Comparison of ENCODE assay signal across 18 cellular contexts in genomic region chr10:117188399-117188798, GRCh38. TPM values are rescaled to one million over a fixed set of nuclear protein-coding genes. Genes with fewer than 3 reads are reported as not detected.
DNase-seq lines count a peak whose midpoint lies in the region; ATAC-seq lines count a peak whose summit lies in the region.
"Had no signal": no experiment of that assay in that cellular context is flagged by ENCODE, and none has a peak within 500 bp of the region (broad histone marks: within the 10 kb centered on the region; RNA-seq: fewer than 3 reads in every experiment).

No MANE protein-coding gene starts in this region.

- H2AFZ ChIP-seq in GM23248 = no peak overlapping the region

- peak; percentile 61 for DNase-seq in AG20443 (ENCODE audit: low spot score)
- peak; percentile 70 for DNase-seq in GM23248
- DNase-seq in RKO (ENCODE audit: low spot score) = peak; percentile 31
- peak; percentile 50 for DNase-seq in kidney tubule cell (ENCODE audit: low spot score)
- no peak for DNase-seq in ureter (ENCODE audit: low spot score)
- DNase-seq in DMS114 treated with DMSO at 0.1 percent for 48 hours (lab: John Stamatoyannopoulos, UW; ENCODE audit: unreplicated experiment) = no peak
- DNase-seq: AML-193, DMS53, EL, H9, NCI-H1105 treated with DMSO at 0.1 percent for 48 hours, NCI-H1694, NCI-H2081 treated with DMSO at 0.1 percent for 48 hours, NCI-H774 had no signal

- H3K9ac ChIP-seq in GM23248 = no peak overlapping the region

- H3F3A ChIP-seq in GM23248 (ENCODE audit: insufficient read depth) = peaks cover 13% of the 10 kb centered on the region; the same call in 1 of the 2 replicates

- no peaks in the 10 kb centered on the region for H3K79me2 ChIP-seq in GM23248 (ENCODE audit: insufficient read depth)

- H3K4me3 ChIP-seq in GM23248 = no peak overlapping the region

- no peak overlapping the region for H3K4me2 ChIP-seq in GM23248 (ENCODE audit: unreplicated experiment)

- 46 to 52% methylated on average over 2 of the region's 2 CpGs for WGBS in GM23248 (ENCODE audit: low coverage in 1 of 2, low lambda C conversion rate in 2 of 2, missing lambda C conversion rate in 2 of 2), 2 experiments

- H3K27me3 ChIP-seq in GM23248 (replicated peaks; ENCODE audit: insufficient read depth) = 0 out of 2 replicates have a peak, but pooled peaks cover under 1% of the 10 kb centered on the region

- no peaks in the 10 kb centered on the region for H4K20me1 ChIP-seq in GM23248 (ENCODE audit: insufficient read depth)

- no peak overlapping the region for H3K27ac ChIP-seq in GM23248

- H3K9me3 ChIP-seq in GM23248 (ENCODE audit: low read depth) = no peaks in the 10 kb centered on the region

- in situ Hi-C loops in GM23248 (cut with MboI) = no loop called here

- peaks cover 7% of the 10 kb centered on the region for H3K4me1 ChIP-seq in GM23248 (ENCODE audit: insufficient read depth)

- H3K36me3 ChIP-seq in GM23248 (ENCODE audit: low read depth) = no peaks in the 10 kb centered on the region

- no peaks in the 10 kb centered on the region for H3K9me2 ChIP-seq in GM23248 (ENCODE audit: insufficient read depth)

- no peak for ATAC-seq in GM21717 (IDR thresholded peaks at IDR 0.05; ENCODE audit: unreplicated experiment)
- no peak for ATAC-seq in HG03159 (IDR thresholded peaks at IDR 0.05; ENCODE audit: unreplicated experiment)

RNA-seq across cellular contexts. Expression of gene KCNK18, which starts 8.9 kb away (rescaled TPM):
- total RNA-seq in GM23248 (2014; rRNA removed; shearing (Covaris generic)) = not detected in 2 replicates
- polyA plus RNA-seq in GM23248 (2016; fragmentation: Nextera tagmentation; extraction: Ambion mirVana) = not detected in 2 replicates
- total RNA-seq in ureter = not detected
- total RNA-seq: H9, NCI-H460 had no signal
- polyA plus RNA-seq: CD14-positive monocyte had no signal

RNA-seq across cellular contexts. Expression of gene VAX1, which starts 50.3 kb away (rescaled TPM):
- not detected in 2 replicates for total RNA-seq in GM23248 (2014; rRNA removed; shearing (Covaris generic))
- not detected in 2 replicates for polyA plus RNA-seq in GM23248 (2016; fragmentation: Nextera tagmentation; extraction: Ambion mirVana)
- not detected for total RNA-seq in ureter
- total RNA-seq: H9 had no signal
- polyA plus RNA-seq: CD14-positive monocyte had no signal

RNA-seq across cellular contexts. Expression of gene SLC18A2, which starts 52.5 kb away (rescaled TPM):
- not detected in 2 replicates for total RNA-seq in GM23248 (2014; rRNA removed; shearing (Covaris generic))
- polyA plus RNA-seq in GM23248 (2016; fragmentation: Nextera tagmentation; extraction: Ambion mirVana) = 0.91 and 1.2 TPM in 2 replicates
- total RNA-seq in ureter = 2.1 TPM

Comparison
In these comparisons a context has a peak if more than half of its experiments do, and no peak if none do; other contexts are left out.
1. DNase-seq: peak in AG20443 (single experiment), GM23248 (single experiment), RKO (single experiment) and kidney tubule cell (single experiment); none in ureter (single experiment) and DMS114 treated with DMSO at 0.1 percent for 48 hours (single experiment).